ENCODE assay signal across 15 cellular contexts in the genomic region with DNA sequence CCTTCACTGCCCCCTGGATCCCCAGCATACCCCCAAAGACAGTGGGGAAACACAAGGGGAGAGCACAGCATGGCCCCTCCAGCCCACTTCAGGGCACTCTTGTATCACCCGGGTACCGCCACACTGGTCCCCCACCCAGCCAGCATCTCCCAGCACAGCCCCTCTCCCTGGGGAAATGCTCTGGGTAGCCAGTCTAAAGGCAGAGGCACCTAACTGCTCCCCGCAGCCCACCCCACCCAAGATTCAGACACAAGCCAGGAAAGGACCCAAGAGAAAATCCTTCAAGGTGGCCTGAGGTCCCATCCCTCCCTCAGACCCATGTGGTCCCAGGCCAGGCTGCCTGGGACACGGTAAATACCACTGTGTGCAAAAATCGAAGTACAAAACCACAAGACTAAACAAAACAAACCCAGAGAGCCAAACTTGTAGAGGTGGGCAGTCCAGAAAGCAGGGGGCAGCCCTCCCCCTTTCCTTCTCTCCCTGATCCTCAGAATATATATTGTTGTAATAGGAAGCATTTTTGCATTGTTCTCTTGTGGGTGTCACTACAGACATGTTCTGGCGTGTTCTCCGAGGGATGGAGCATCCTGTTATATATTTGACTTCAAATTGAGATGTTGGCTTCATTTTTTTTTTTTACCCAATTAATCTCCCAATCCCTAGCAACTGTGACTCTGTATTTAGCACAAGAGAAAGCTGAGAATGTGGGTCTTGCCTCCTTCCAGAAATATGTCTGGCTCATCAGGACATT. TPM values are rescaled to one million over a fixed set of nuclear protein-coding genes. Genes with fewer than 3 reads are reported as not detected.
DNase-seq lines count a peak whose midpoint lies in the region; ATAC-seq, FAIRE-seq and TF ChIP-seq lines count a peak whose summit lies in the region.
"Had no signal": no experiment of that assay in that cellular context is flagged by ENCODE, and none has a peak within 500 bp of the region (broad histone marks: within the 10 kb centered on the region; RNA-seq: fewer than 3 reads in every experiment).

No MANE protein-coding gene starts in this region.

- CTCF ChIA-PET in activated CD8-positive, alpha-beta memory T cell treated with anti-CD3 and anti-CD28 coated beads, Interleukin-2, amount 10 ng/mL, durations not matched to agents 7 days and 5 days (lab: Charles Lee), result no interaction called here

- no peak for DNase-seq in activated CD8-positive, alpha-beta memory T cell treated with anti-CD3 and anti-CD28 coated beads, Interleukin-2, amount 10 ng/mL, durations not matched to agents 7 days and 5 days
- DNase-seq in activated CD8-positive, alpha-beta memory T cell treated with anti-CD3 and anti-CD28 coated beads, Interleukin-2, amount 50 U/mL, for 4 hours, result no peak
- peak; percentile 16 for DNase-seq in fibroblast of peridontal ligament (ENCODE audit: extremely low read depth)
- no peak for DNase-seq in progenitor cell of endocrine pancreas (ENCODE audit: low spot score, unreplicated experiment)
- no peak for DNase-seq in HTR-8/SVneo (ENCODE audit: insufficient read length, low spot score)
- DNase-seq: CD4-positive, alpha-beta T cell; cerebellar nuclear complex; DND-41; Kasumi-1; NCI-H1694 treated with DMSO at 0.1 percent for 48 hours; NCI-H510A; stomach had no signal

- ATAC-seq in activated CD8-positive, alpha-beta memory T cell treated with anti-CD3 and anti-CD28 coated beads, Interleukin-2, amount 10 ng/mL, durations not matched to agents 7 days and 5 days, result no peak
- no peak for ATAC-seq in activated T-helper 17 cell treated with anti-CD3 and anti-CD28 coated beads, Interleukin-2, amount 50 U/mL, for 72 hours (replicated peaks)
- ATAC-seq in GM18861 (IDR thresholded peaks at IDR 0.05; ENCODE audit: unreplicated experiment), result no peak
- ATAC-seq in GM18502 (IDR thresholded peaks at IDR 0.05; ENCODE audit: poor library complexity, unreplicated experiment), result no peak

- TF ChIP-seq CTCF in progenitor cell of endocrine pancreas (IDR thresholded peaks at IDR 0.05; ENCODE audit: unreplicated experiment), result no peak

- no peaks in the 10 kb centered on the region for H3K27me3 Mint-ChIP-seq in activated CD8-positive, alpha-beta memory T cell treated with anti-CD3 and anti-CD28 coated beads, Interleukin-2, amount 10 ng/mL, durations not matched to agents 7 days and 5 days
- H3K27me3 Mint-ChIP-seq in activated T-helper 17 cell treated with anti-CD3 and anti-CD28 coated beads, Interleukin-2, amount 50 U/mL, for 72 hours, result no peaks in the 10 kb centered on the region
- H3K27me3 Mint-ChIP-seq in progenitor cell of endocrine pancreas, result no peaks in the 10 kb centered on the region
- H3K27me3 Mint-ChIP-seq: CD4-positive, alpha-beta T cell had no signal

- H3K9me3 Mint-ChIP-seq in activated CD8-positive, alpha-beta memory T cell treated with anti-CD3 and anti-CD28 coated beads, Interleukin-2, amount 10 ng/mL, durations not matched to agents 7 days and 5 days (ENCODE audit: low read depth), result no peaks in the 10 kb centered on the region
- no peaks in the 10 kb centered on the region for H3K9me3 Mint-ChIP-seq in activated T-helper 17 cell treated with anti-CD3 and anti-CD28 coated beads, Interleukin-2, amount 50 U/mL, for 72 hours
- no peaks in the 10 kb centered on the region for H3K9me3 Mint-ChIP-seq in progenitor cell of endocrine pancreas (ENCODE audit: low read depth)
- H3K9me3 Mint-ChIP-seq: CD4-positive, alpha-beta T cell had no signal

- H3K27ac Mint-ChIP-seq in activated CD8-positive, alpha-beta memory T cell treated with anti-CD3 and anti-CD28 coated beads, Interleukin-2, amount 10 ng/mL, durations not matched to agents 7 days and 5 days, result peak overlapping the region; percentile 31
- peak overlapping the region; percentile 68 for H3K27ac Mint-ChIP-seq in activated T-helper 17 cell treated with anti-CD3 and anti-CD28 coated beads, Interleukin-2, amount 50 U/mL, for 72 hours
- H3K27ac Mint-ChIP-seq in progenitor cell of endocrine pancreas, result peak overlapping the region; percentile 73
- H3K27ac Mint-ChIP-seq: CD4-positive, alpha-beta T cell had no signal

- H3K4me1 Mint-ChIP-seq in activated CD8-positive, alpha-beta memory T cell treated with anti-CD3 and anti-CD28 coated beads, Interleukin-2, amount 10 ng/mL, durations not matched to agents 7 days and 5 days, result peaks cover 12% of the 10 kb centered on the region
- no peaks in the 10 kb centered on the region for H3K4me1 Mint-ChIP-seq in activated T-helper 17 cell treated with anti-CD3 and anti-CD28 coated beads, Interleukin-2, amount 50 U/mL, for 72 hours
- no peaks in the 10 kb centered on the region for H3K4me1 Mint-ChIP-seq in progenitor cell of endocrine pancreas (ENCODE audit: low read depth)

- peaks cover 10% of the 10 kb centered on the region for H3K36me3 Mint-ChIP-seq in activated CD8-positive, alpha-beta memory T cell treated with anti-CD3 and anti-CD28 coated beads, Interleukin-2, amount 10 ng/mL, durations not matched to agents 7 days and 5 days
- H3K36me3 Mint-ChIP-seq in activated T-helper 17 cell treated with anti-CD3 and anti-CD28 coated beads, Interleukin-2, amount 50 U/mL, for 72 hours (ENCODE audit: low read depth), result peaks cover 64% of the 10 kb centered on the region
- peaks cover 12% of the 10 kb centered on the region for H3K36me3 Mint-ChIP-seq in progenitor cell of endocrine pancreas (ENCODE audit: insufficient read depth)

- FAIRE-seq in HTR-8/SVneo (lab: Jason Lieb, UNC), result no peak

- no peak overlapping the region for H3K4me3 Mint-ChIP-seq in activated CD8-positive, alpha-beta memory T cell treated with anti-CD3 and anti-CD28 coated beads, Interleukin-2, amount 10 ng/mL, durations not matched to agents 7 days and 5 days
- H3K4me3 Mint-ChIP-seq in activated T-helper 17 cell treated with anti-CD3 and anti-CD28 coated beads, Interleukin-2, amount 50 U/mL, for 72 hours, result no peak overlapping the region
- no peak overlapping the region for H3K4me3 Mint-ChIP-seq in progenitor cell of endocrine pancreas (ENCODE audit: low read depth)
- H3K4me3 Mint-ChIP-seq: CD4-positive, alpha-beta T cell had no signal

RNA-seq across cellular contexts. Expression of a gene that starts 51.7 kb away (rescaled TPM):
- not detected for total RNA-seq in activated CD8-positive, alpha-beta memory T cell treated with anti-CD3 and anti-CD28 coated beads, Interleukin-2, amount 10 ng/mL, durations not matched to agents 7 days and 5 days
- under 1 TPM in 1 of 2 donors, not detected in 1; 0.21 TPM for total RNA-seq in activated T-helper 17 cell treated with anti-CD3 and anti-CD28 coated beads, Interleukin-2, amount 50 U/mL, for 72 hours
- total RNA-seq in progenitor cell of endocrine pancreas, result 11.2 and 11.6 TPM in 2 replicates
- total RNA-seq: CD4-positive, alpha-beta T cell had no signal

Comparison
In these comparisons a context has a peak if more than half of its experiments do, and no peak if none do; other contexts are left out.
1. RNA of a gene that starts 51.7 kb away (total RNA-seq): 11.2 to 11.6 TPM in progenitor cell of endocrine pancreas; 0.21 TPM in activated T-helper 17 cell treated with anti-CD3 and anti-CD28 coated beads, Interleukin-2, amount 50 U/mL, for 72 hours and not detected in activated CD8-positive, alpha-beta memory T cell treated with anti-CD3 and anti-CD28 coated beads, Interleukin-2, amount 10 ng/mL, durations not matched to agents 7 days and 5 days; every median in the first group is over 10 times any median in the second.
2. Peak in every context shown above with its lines, with median percentiles within 50 percentile points of each other: H3K27ac Mint-ChIP-seq.